ENCODE assay signal across 8 cellular contexts in genomic region chr19:58558066-58558622, GRCh38. TPM values are rescaled to one million over a fixed set of nuclear protein-coding genes. Genes with fewer than 3 reads are reported as not detected.
DNase-seq lines count a peak whose midpoint lies in the region; ATAC-seq and TF ChIP-seq lines count a peak whose summit lies in the region.

UBE2M (minus strand) TSS chr19:58558611; CDS start chr19:58558381, 230 bp downstream.

- H3K27me3 ChIP-seq in prostate gland (replicated peaks; ENCODE audit: insufficient read depth), result no peaks in the 10 kb centered on the region

- TF ChIP-seq POLR2A in prostate gland (IDR thresholded peaks at IDR 0.05), result no peak

- TF ChIP-seq CTCF in prostate gland (IDR thresholded peaks at IDR 0.05), result no peak

- DNase-seq in HuH-7.5 (ENCODE audit: low spot score) (peak; percentile 29), head of caudate nucleus (peak in 22 of 42 donors; percentile 6 to 91 (median 44)), prostate gland (ENCODE audit: low spot score) (peak; percentile 35), iPS-NIHi11 (ENCODE audit: low spot score) (no peak), SHP77 treated with DMSO at 0.1 percent for 48 hours (lab: John Stamatoyannopoulos, UW) (no peak)
- peak; percentile 87 for DNase-seq in activated effector memory CD4-positive, alpha-beta T cell treated with anti-CD3 and anti-CD28 coated beads, Interleukin-2, amount 50 U/mL, for 16 hours

- 2% methylated on average over 58 of the region's 62 CpGs for WGBS in prostate gland

- H3K36me3 ChIP-seq in prostate gland, result no peaks in the 10 kb centered on the region

- H3K27ac ChIP-seq in prostate gland, result peak within 1 kb of the TSS; percentile 100

- intact Hi-C loops in head of caudate nucleus (cut with DNase I), result no loop called here
- intact Hi-C loops in prostate gland (cut with DNase I), result loop anchor here (2.0 kb wide), 1 partner anchor 15 kb away; the partner anchor contains the start of gene MZF1

- no peaks in the 10 kb centered on the region for H3K9me3 ChIP-seq in prostate gland

- H3K4me3 ChIP-seq in GM08714 (ENCODE audit: low read length) (peak within 1 kb of the TSS; percentile 97), prostate gland (peak within 1 kb of the TSS; percentile 76 to 81)

- ATAC-seq in HG03108 (IDR thresholded peaks at IDR 0.05; ENCODE audit: unreplicated experiment), result no peak

- peaks cover 23% of the 10 kb centered on the region for H3K4me1 ChIP-seq in prostate gland (replicated peaks)

RNA-seq across cellular contexts. Expression of gene UBE2M, which starts in this region (rescaled TPM):
- 10 to 100 TPM; 27.7 to 44.2 TPM for total RNA-seq in prostate gland

Comparison
In these comparisons a context has a peak if more than half of its experiments do, and no peak if none do; other contexts are left out.
1. DNase-seq: peak in HuH-7.5 (single experiment), activated effector memory CD4-positive, alpha-beta T cell treated with anti-CD3 and anti-CD28 coated beads, Interleukin-2, amount 50 U/mL, for 16 hours (single experiment), head of caudate nucleus (22 of 42) and prostate gland (single experiment); none in iPS-NIHi11 (single experiment) and SHP77 treated with DMSO at 0.1 percent for 48 hours (single experiment).